ENCODE assay signal across 28 cellular contexts in genomic region chr5:3161672-3162071, GRCh38.
"Had no signal": no experiment of that assay in that cellular context is flagged by ENCODE, and none has a peak within 500 bp of the region (broad histone marks: within the 10 kb centered on the region; RNA-seq: fewer than 3 reads in every experiment).

No MANE protein-coding gene starts in this region.

- H3K4me1 Mint-ChIP-seq: natural killer cell; nephron; stimulated activated effector memory CD8-positive, alpha-beta T cell treated with anti-CD3 and anti-CD28 coated beads, Interleukin-12 subunit alpha, Interleukin-12 subunit beta, amount 100 ng/mL, for 72 hours; stimulated activated naive B cell treated with anti-CD40 and anti-IgM and Interleukin-4, amounts not matched to agents 10 μg/mL and 1 μg/mL and 100 μg/mL, for 72 hours had no signal

- ATAC-seq: natural killer cell; psoas muscle; right cardiac atrium; right lobe of liver; stimulated activated effector memory CD8-positive, alpha-beta T cell treated with anti-CD3 and anti-CD28 coated beads, Interleukin-12 subunit alpha, Interleukin-12 subunit beta, amount 100 ng/mL, for 72 hours; stimulated activated naive B cell treated with anti-CD40 and anti-IgM and Interleukin-4, amounts not matched to agents 10 μg/mL and 1 μg/mL and 100 μg/mL, for 72 hours had no signal

- H3K9me3 ChIP-seq: ovary, right lobe of liver, thoracic aorta, thyroid gland, uterus had no signal

- H3K4me1 ChIP-seq: neural progenitor cell, parathyroid adenoma, psoas muscle, right lobe of liver, sigmoid colon, stomach, thyroid gland, tibial nerve, upper lobe of left lung, uterus had no signal

- H3K36me3 ChIP-seq: neural progenitor cell, ovary, right lobe of liver, sigmoid colon, stomach, thoracic aorta, thyroid gland, tibial nerve, upper lobe of left lung, uterus had no signal

- H3K79me2 ChIP-seq: parathyroid adenoma had no signal

- H2AFZ ChIP-seq: neural progenitor cell, parathyroid adenoma had no signal

- H3K27ac Mint-ChIP-seq: natural killer cell; nephron; neural progenitor cell; progenitor cell of endocrine pancreas; stimulated activated effector memory CD8-positive, alpha-beta T cell treated with anti-CD3 and anti-CD28 coated beads, Interleukin-12 subunit alpha, Interleukin-12 subunit beta, amount 100 ng/mL, for 72 hours; stimulated activated naive B cell treated with anti-CD40 and anti-IgM and Interleukin-4, amounts not matched to agents 10 μg/mL and 1 μg/mL and 100 μg/mL, for 72 hours; stimulated activated naive CD8-positive, alpha-beta T cell treated with anti-CD3 and anti-CD28 coated beads, Interleukin-15, Interleukin-2, amounts not matched to agents 100 ng/mL and 50 ng/mL, for 24 hours had no signal

- H3K27me3 ChIP-seq: neural progenitor cell, ovary, right lobe of liver, sigmoid colon, stomach, thyroid gland, tibial nerve, upper lobe of left lung, uterus had no signal

- H3K9ac ChIP-seq: neural progenitor cell, parathyroid adenoma had no signal

- H3K27me3 Mint-ChIP-seq: stimulated activated naive B cell treated with anti-CD40 and anti-IgM and Interleukin-4, amounts not matched to agents 10 μg/mL and 1 μg/mL and 100 μg/mL, for 72 hours; stimulated activated naive CD8-positive, alpha-beta T cell treated with anti-CD3 and anti-CD28 coated beads, Interleukin-15, Interleukin-2, amounts not matched to agents 100 ng/mL and 50 ng/mL, for 24 hours had no signal

- H3K4me2 ChIP-seq: neural progenitor cell had no signal

- H3K4me3 Mint-ChIP-seq: natural killer cell; nephron; neural progenitor cell; stimulated activated effector memory CD8-positive, alpha-beta T cell treated with anti-CD3 and anti-CD28 coated beads, Interleukin-12 subunit alpha, Interleukin-12 subunit beta, amount 100 ng/mL, for 72 hours; stimulated activated naive B cell treated with anti-CD40 and anti-IgM and Interleukin-4, amounts not matched to agents 10 μg/mL and 1 μg/mL and 100 μg/mL, for 72 hours; stimulated activated naive CD8-positive, alpha-beta T cell treated with anti-CD3 and anti-CD28 coated beads, Interleukin-15, Interleukin-2, amounts not matched to agents 100 ng/mL and 50 ng/mL, for 24 hours had no signal

- H3K27ac ChIP-seq: neural progenitor cell, ovary, parathyroid adenoma, psoas muscle, right lobe of liver, sigmoid colon, stomach, thoracic aorta, thyroid gland, tibial nerve, upper lobe of left lung, uterus had no signal

- DNase-seq: natural killer cell; occipital lobe; ovary; posterior cingulate gyrus; psoas muscle; right cardiac atrium; right lobe of liver; sigmoid colon; small intestine; stimulated activated CD4-positive, alpha-beta T cell treated with anti-CD3 and anti-CD28 coated beads, Interleukin-15, amount 100 ng/mL, for 24 hours; stimulated activated CD4-positive, alpha-beta T cell treated with anti-CD3 and anti-CD28 coated beads, Interleukin-2, amount 100 ng/mL, for 24 hours; stimulated activated CD4-positive, alpha-beta T cell treated with anti-CD3 and anti-CD28 coated beads, Interleukin-2, amount 100 ng/mL, for 48 hours; stimulated activated CD4-positive, alpha-beta T cell treated with anti-CD3 and anti-CD28 coated beads, Interleukin-4, amount 100 ng/mL, for 24 hours; stimulated activated naive B cell treated with anti-CD40 and anti-IgM and Interleukin-4, amounts not matched to agents 10 μg/mL and 1 μg/mL and 100 μg/mL, for 72 hours; stimulated activated naive CD4-positive, alpha-beta T cell treated with Interleukin-2 at 50 U/mL for 16 hours; stomach; thyroid gland; trophoblast cell; upper lobe of left lung; uterus had no signal

- H3K4me3 ChIP-seq: neural progenitor cell, ovary, psoas muscle, right lobe of liver, sigmoid colon, stomach, thoracic aorta, thyroid gland, tibial nerve, upper lobe of left lung, uterus had no signal

- H3K36me3 Mint-ChIP-seq: natural killer cell; neural progenitor cell; stimulated activated effector memory CD8-positive, alpha-beta T cell treated with anti-CD3 and anti-CD28 coated beads, Interleukin-12 subunit alpha, Interleukin-12 subunit beta, amount 100 ng/mL, for 72 hours; stimulated activated naive B cell treated with anti-CD40 and anti-IgM and Interleukin-4, amounts not matched to agents 10 μg/mL and 1 μg/mL and 100 μg/mL, for 72 hours had no signal
